28 cellular contexts compared by ENCODE assay signal in genomic region chr2:206869824-206870495, GRCh38.
"Had no signal": no experiment of that assay in that cellular context is flagged by ENCODE, and none has a peak within 500 bp of the region (broad histone marks: within the 10 kb centered on the region; RNA-seq: fewer than 3 reads in every experiment).

No MANE protein-coding gene starts in this region.

- H3K27ac ChIP-seq: ascending aorta, WERI-Rb-1 had no signal

- H3K27me3 ChIP-seq: ascending aorta had no signal

- ATAC-seq: activated T-cell treated with anti-CD3 and anti-CD28 coated beads, Interleukin-2, amount 50 U/mL, for 72 hours; activated T-helper 17 cell treated with anti-CD3 and anti-CD28 coated beads, Interleukin-2, amount 50 U/mL, for 72 hours; K562 had no signal

- DNase-seq: activated CD4-positive, alpha-beta memory T cell treated with anti-CD3 and anti-CD28 coated beads, Interleukin-2, amount 10 ng/mL, durations not matched to agents 7 days and 5 days; activated CD4-positive, alpha-beta T cell treated with anti-CD3 and anti-CD28 coated beads for 1 hour; activated CD4-positive, alpha-beta T cell treated with anti-CD3 and anti-CD28 coated beads for 48 hours; activated CD4-positive, CD25-positive, alpha-beta regulatory T cell; activated CD8-positive, alpha-beta memory T cell treated with anti-CD3 and anti-CD28 coated beads for 24 hours; activated effector memory CD4-positive, alpha-beta T cell treated with anti-CD3 and anti-CD28 coated beads, Interleukin-2, amount 50 U/mL, for 16 hours; activated naive CD4-positive, alpha-beta T cell; activated naive CD4-positive, alpha-beta T cell treated with anti-CD3 and anti-CD28 coated beads, Interleukin-2, amount 50 U/mL, for 16 hours; activated naive CD8-positive, alpha-beta T cell treated with anti-CD3 and anti-CD28 coated beads for 36 hours; activated T-cell treated with anti-CD3 and anti-CD28 coated beads, Interleukin-2, amount 50 U/mL, for 1 hour; activated T-cell treated with anti-CD3 and anti-CD28 coated beads, Interleukin-2, amount 50 U/mL, for 72 hours; amygdala; NCI-H1105; NCI-H1417 treated with DMSO at 0.1 percent for 48 hours; NCI-H187 treated with DMSO at 0.1 percent for 48 hours; NCI-H2081; NCI-H2171 treated with DMSO at 0.1 percent for 48 hours; NCI-H2227 treated with DMSO at 0.1 percent for 48 hours; NCI-H446; NCI-H510A treated with DMSO at 0.1 percent for 48 hours; NCI-H526 treated with DMSO at 0.1 percent for 48 hours; NCI-H82; Right ventricle myocardium superior; T1000; WERI-Rb-1 had no signal

- H3K36me3 Mint-ChIP-seq: activated naive CD8-positive, alpha-beta T cell treated with anti-CD3 and anti-CD28 coated beads for 36 hours had no signal

- H3K4me3 ChIP-seq: ascending aorta, K562 had no signal

- H3K9me3 Mint-ChIP-seq: activated CD4-positive, alpha-beta memory T cell treated with anti-CD3 and anti-CD28 coated beads, Interleukin-2, amount 10 ng/mL, durations not matched to agents 7 days and 5 days; activated naive CD8-positive, alpha-beta T cell treated with anti-CD3 and anti-CD28 coated beads for 36 hours had no signal

- H3K4me3 Mint-ChIP-seq: activated CD4-positive, alpha-beta memory T cell treated with anti-CD3 and anti-CD28 coated beads, Interleukin-2, amount 10 ng/mL, durations not matched to agents 7 days and 5 days; activated naive CD8-positive, alpha-beta T cell treated with anti-CD3 and anti-CD28 coated beads for 36 hours; activated T-cell treated with anti-CD3 and anti-CD28 coated beads, Interleukin-2, amount 50 U/mL, for 72 hours; activated T-helper 17 cell treated with anti-CD3 and anti-CD28 coated beads, Interleukin-2, amount 50 U/mL, for 72 hours had no signal

- H3K4me1 Mint-ChIP-seq: activated naive CD8-positive, alpha-beta T cell treated with anti-CD3 and anti-CD28 coated beads for 36 hours; activated T-helper 17 cell treated with anti-CD3 and anti-CD28 coated beads, Interleukin-2, amount 50 U/mL, for 72 hours had no signal

- H3K4me1 ChIP-seq: ascending aorta had no signal

- H3K27me3 Mint-ChIP-seq: activated naive CD8-positive, alpha-beta T cell treated with anti-CD3 and anti-CD28 coated beads for 36 hours had no signal

- H3K9me3 ChIP-seq: ascending aorta had no signal

- H3K36me3 ChIP-seq: ascending aorta, WERI-Rb-1 had no signal

- H3K27ac Mint-ChIP-seq: activated CD4-positive, alpha-beta memory T cell treated with anti-CD3 and anti-CD28 coated beads, Interleukin-2, amount 10 ng/mL, durations not matched to agents 7 days and 5 days; activated naive CD8-positive, alpha-beta T cell treated with anti-CD3 and anti-CD28 coated beads for 36 hours; activated T-cell treated with anti-CD3 and anti-CD28 coated beads, Interleukin-2, amount 50 U/mL, for 72 hours; activated T-helper 17 cell treated with anti-CD3 and anti-CD28 coated beads, Interleukin-2, amount 50 U/mL, for 72 hours had no signal
